29 cellular contexts compared by ENCODE assay signal in genomic region chrX:63913719-63914118, GRCh38.
"Had no signal": no experiment of that assay in that cellular context is flagged by ENCODE, and none has a peak within 500 bp of the region (broad histone marks: within the 10 kb centered on the region; RNA-seq: fewer than 3 reads in every experiment).

No MANE protein-coding gene starts in this region.

- H3K4me3 ChIP-seq: colonic mucosa, coronary artery, dorsolateral prefrontal cortex, esophagus muscularis mucosa, esophagus squamous epithelium, gastrocnemius medialis, gastroesophageal sphincter, heart left ventricle, heart right ventricle, hepatocyte had no signal

- H3K27ac ChIP-seq: colonic mucosa, coronary artery, dorsolateral prefrontal cortex, epithelial cell of prostate, esophagus muscularis mucosa, esophagus squamous epithelium, foreskin keratinocyte, gastrocnemius medialis, gastroesophageal sphincter, heart left ventricle, heart right ventricle, hepatocyte had no signal

- H3K36me3 ChIP-seq: colonic mucosa, esophagus muscularis mucosa, esophagus squamous epithelium, gastrocnemius medialis, gastroesophageal sphincter, heart left ventricle, heart right ventricle had no signal

- H3K27me3 ChIP-seq: colonic mucosa, esophagus muscularis mucosa, esophagus squamous epithelium, foreskin keratinocyte, gastrocnemius medialis, gastroesophageal sphincter, heart right ventricle, hepatocyte had no signal

- H3K4me3 Mint-ChIP-seq: dendritic cell treated with granulocyte-macrophage colony-stimulating factor and Interleukin-4, amounts not matched to agents 40 ng/mL and 50 ng/mL, for 4 days; effector memory CD8-positive, alpha-beta T cell; endodermal cell had no signal

- FAIRE-seq: endometrium, endothelial cell of umbilical vein, frontal cortex had no signal

- H3K4me1 Mint-ChIP-seq: endodermal cell had no signal

- H3K4me1 ChIP-seq: colonic mucosa, esophagus muscularis mucosa, esophagus squamous epithelium, foreskin keratinocyte, gastrocnemius medialis, gastroesophageal sphincter, heart left ventricle, heart right ventricle had no signal

- DNase-seq: colonic mucosa; cortex of kidney; dermis blood vessel endothelial cell; dorsolateral prefrontal cortex; effector CD4-positive, alpha-beta T cell; effector CD8-positive, alpha-beta T cell; effector memory CD4-positive, alpha-beta T cell; effector memory CD8-positive, alpha-beta T cell; endodermal cell; erythroblast; esophagus squamous epithelium; foreskin fibroblast; foreskin keratinocyte; foreskin melanocyte; gastrocnemius medialis; glutamatergic neuron; head of caudate nucleus; heart left ventricle; heart right ventricle had no signal

- H3K79me2 ChIP-seq: hepatocyte had no signal

- ATAC-seq: effector memory CD8-positive, alpha-beta T cell; esophagus mucosa; foreskin keratinocyte; gastrocnemius medialis; gastroesophageal sphincter; heart left ventricle; heart right ventricle had no signal

- H3K4me2 ChIP-seq: hepatocyte had no signal

- H3K9me3 ChIP-seq: colonic mucosa, gastrocnemius medialis, gastroesophageal sphincter had no signal

- H2AFZ ChIP-seq: hepatocyte had no signal

- H3K27me3 Mint-ChIP-seq: dendritic cell treated with granulocyte-macrophage colony-stimulating factor and Interleukin-4, amounts not matched to agents 40 ng/mL and 50 ng/mL, for 4 days; effector memory CD8-positive, alpha-beta T cell had no signal

- H3K27ac Mint-ChIP-seq: dendritic cell treated with granulocyte-macrophage colony-stimulating factor and Interleukin-4, amounts not matched to agents 40 ng/mL and 50 ng/mL, for 4 days; effector memory CD8-positive, alpha-beta T cell; endodermal cell had no signal
